In the genomic region with DNA sequence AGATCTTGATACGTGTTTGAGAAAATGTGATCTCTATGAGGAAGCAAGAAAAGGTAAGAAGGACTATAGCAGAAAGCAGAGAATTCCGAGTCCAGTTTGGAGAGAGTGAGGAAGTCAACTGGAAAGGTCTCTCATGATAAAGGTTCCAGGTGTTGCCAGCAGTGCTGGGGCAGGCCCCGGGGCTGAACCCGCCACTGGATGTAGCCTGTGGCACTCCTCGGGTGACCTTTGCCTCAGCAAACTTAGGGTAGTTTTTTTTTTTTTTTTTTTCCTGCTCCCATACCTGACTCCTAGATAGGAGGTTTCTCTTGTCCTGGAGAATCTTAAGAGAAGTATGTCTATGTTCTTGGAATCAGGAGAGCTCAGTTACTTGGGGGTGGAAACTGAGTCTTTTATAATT, we compare ENCODE assay signal across 3 cellular contexts.
TF ChIP-seq lines count a peak whose summit lies in the region.

No MANE protein-coding gene starts in this region.

TF ChIP-seq in WTC11, 78 proteins besides CTCF, POLR2A, EP300 and RAD21 (continued from another document):
- TF ChIP-seq, protein P1, sequence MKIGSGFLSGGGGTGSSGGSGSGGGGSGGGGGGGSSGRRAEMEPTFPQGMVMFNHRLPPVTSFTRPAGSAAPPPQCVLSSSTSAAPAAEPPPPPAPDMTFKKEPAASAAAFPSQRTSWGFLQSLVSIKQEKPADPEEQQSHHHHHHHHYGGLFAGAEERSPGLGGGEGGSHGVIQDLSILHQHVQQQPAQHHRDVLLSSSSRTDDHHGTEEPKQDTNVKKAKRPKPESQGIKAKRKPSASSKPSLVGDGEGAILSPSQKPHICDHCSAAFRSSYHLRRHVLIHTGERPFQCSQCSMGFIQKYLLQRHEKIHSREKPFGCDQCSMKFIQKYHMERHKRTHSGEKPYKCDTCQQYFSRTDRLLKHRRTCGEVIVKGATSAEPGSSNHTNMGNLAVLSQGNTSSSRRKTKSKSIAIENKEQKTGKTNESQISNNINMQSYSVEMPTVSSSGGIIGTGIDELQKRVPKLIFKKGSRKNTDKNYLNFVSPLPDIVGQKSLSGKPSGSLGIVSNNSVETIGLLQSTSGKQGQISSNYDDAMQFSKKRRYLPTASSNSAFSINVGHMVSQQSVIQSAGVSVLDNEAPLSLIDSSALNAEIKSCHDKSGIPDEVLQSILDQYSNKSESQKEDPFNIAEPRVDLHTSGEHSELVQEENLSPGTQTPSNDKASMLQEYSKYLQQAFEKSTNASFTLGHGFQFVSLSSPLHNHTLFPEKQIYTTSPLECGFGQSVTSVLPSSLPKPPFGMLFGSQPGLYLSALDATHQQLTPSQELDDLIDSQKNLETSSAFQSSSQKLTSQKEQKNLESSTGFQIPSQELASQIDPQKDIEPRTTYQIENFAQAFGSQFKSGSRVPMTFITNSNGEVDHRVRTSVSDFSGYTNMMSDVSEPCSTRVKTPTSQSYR (CRISPR knock-in tag; IDR thresholded peaks at IDR 0.05) = no peak
- TF ChIP-seq NFATC4 (CRISPR knock-in tag; IDR thresholded peaks at IDR 0.05) (no peak), JUN (CRISPR knock-in tag; IDR thresholded peaks at IDR 0.05) (no peak), NR1H2 (CRISPR knock-in tag; IDR thresholded peaks at IDR 0.05) (no peak), ZBTB21 (CRISPR knock-in tag; IDR thresholded peaks at IDR 0.05; ENCODE audit: borderline replicate concordance) (no peak), ATF1 (CRISPR knock-in tag; IDR thresholded peaks at IDR 0.05) (no peak), NR3C1 (CRISPR knock-in tag; conservative IDR thresholded peaks at IDR 0.05; ENCODE audit: low read depth) (no peak), SMAD3 (CRISPR knock-in tag; IDR thresholded peaks at IDR 0.05; ENCODE audit: borderline replicate concordance) (no peak), FOXK1 (CRISPR knock-in tag; IDR thresholded peaks at IDR 0.05) (no peak)

TF ChIP-seq in HepG2, 621 proteins besides CTCF, POLR2A, EP300 and RAD21 (continues in another document):
- TF ChIP-seq, protein P2, sequence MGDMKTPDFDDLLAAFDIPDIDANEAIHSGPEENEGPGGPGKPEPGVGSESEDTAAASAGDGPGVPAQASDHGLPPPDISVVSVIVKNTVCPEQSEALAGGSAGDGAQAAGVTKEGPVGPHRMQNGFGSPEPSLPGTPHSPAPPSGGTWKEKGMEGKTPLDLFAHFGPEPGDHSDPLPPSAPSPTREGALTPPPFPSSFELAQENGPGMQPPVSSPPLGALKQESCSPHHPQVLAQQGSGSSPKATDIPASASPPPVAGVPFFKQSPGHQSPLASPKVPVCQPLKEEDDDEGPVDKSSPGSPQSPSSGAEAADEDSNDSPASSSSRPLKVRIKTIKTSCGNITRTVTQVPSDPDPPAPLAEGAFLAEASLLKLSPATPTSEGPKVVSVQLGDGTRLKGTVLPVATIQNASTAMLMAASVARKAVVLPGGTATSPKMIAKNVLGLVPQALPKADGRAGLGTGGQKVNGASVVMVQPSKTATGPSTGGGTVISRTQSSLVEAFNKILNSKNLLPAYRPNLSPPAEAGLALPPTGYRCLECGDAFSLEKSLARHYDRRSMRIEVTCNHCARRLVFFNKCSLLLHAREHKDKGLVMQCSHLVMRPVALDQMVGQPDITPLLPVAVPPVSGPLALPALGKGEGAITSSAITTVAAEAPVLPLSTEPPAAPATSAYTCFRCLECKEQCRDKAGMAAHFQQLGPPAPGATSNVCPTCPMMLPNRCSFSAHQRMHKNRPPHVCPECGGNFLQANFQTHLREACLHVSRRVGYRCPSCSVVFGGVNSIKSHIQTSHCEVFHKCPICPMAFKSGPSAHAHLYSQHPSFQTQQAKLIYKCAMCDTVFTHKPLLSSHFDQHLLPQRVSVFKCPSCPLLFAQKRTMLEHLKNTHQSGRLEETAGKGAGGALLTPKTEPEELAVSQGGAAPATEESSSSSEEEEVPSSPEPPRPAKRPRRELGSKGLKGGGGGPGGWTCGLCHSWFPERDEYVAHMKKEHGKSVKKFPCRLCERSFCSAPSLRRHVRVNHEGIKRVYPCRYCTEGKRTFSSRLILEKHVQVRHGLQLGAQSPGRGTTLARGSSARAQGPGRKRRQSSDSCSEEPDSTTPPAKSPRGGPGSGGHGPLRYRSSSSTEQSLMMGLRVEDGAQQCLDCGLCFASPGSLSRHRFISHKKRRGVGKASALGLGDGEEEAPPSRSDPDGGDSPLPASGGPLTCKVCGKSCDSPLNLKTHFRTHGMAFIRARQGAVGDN (CRISPR knock-in tag; IDR thresholded peaks at IDR 0.05) = peak; percentile 28; the same call in 1 of the 2 replicates
- TF ChIP-seq NR2F6 (IDR thresholded peaks at IDR 0.05) (no peak), NR2F6 (CRISPR knock-in tag; IDR thresholded peaks at IDR 0.05) (peak; percentile 30; the same call in 1 of the 2 replicates), NFE2L2 (IDR thresholded peaks at IDR 0.05; ENCODE audit: low read length) (no peak), ZEB1 (IDR thresholded peaks at IDR 0.05; ENCODE audit: insufficient replicate concordance, low read depth) (no peak)
- TF ChIP-seq, protein P3, sequence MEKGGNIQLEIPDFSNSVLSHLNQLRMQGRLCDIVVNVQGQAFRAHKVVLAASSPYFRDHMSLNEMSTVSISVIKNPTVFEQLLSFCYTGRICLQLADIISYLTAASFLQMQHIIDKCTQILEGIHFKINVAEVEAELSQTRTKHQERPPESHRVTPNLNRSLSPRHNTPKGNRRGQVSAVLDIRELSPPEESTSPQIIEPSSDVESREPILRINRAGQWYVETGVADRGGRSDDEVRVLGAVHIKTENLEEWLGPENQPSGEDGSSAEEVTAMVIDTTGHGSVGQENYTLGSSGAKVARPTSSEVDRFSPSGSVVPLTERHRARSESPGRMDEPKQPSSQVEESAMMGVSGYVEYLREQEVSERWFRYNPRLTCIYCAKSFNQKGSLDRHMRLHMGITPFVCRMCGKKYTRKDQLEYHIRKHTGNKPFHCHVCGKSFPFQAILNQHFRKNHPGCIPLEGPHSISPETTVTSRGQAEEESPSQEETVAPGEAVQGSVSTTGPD (CRISPR knock-in tag; IDR thresholded peaks at IDR 0.05) = peak; percentile 50; the same call in 1 of the 2 replicates
- TF ChIP-seq, protein P4, sequence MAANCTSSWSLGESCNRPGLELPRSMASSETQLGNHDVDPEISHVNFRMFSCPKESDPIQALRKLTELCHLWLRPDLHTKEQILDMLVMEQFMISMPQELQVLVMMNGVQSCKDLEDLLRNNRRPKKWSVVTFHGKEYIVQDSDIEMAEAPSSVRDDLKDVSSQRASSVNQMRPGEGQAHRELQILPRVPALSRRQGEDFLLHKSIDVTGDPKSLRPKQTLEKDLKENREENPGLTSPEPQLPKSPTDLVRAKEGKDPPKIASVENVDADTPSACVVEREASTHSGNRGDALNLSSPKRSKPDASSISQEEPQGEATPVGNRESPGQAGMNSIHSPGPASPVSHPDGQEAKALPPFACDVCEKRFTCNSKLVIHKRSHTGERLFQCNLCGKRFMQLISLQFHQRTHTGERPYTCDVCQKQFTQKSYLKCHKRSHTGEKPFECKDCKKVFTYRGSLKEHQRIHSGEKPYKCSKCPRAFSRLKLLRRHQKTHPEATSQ (CRISPR knock-in tag; IDR thresholded peaks at IDR 0.05; ENCODE audit: borderline replicate concordance) = no peak

TF ChIP-seq in SK-N-SH, 30 proteins besides CTCF, POLR2A, EP300 and RAD21 (continued from another document):
- TF ChIP-seq JUND (IDR thresholded peaks at IDR 0.05) = no peak
- TF ChIP-seq, protein P5, sequence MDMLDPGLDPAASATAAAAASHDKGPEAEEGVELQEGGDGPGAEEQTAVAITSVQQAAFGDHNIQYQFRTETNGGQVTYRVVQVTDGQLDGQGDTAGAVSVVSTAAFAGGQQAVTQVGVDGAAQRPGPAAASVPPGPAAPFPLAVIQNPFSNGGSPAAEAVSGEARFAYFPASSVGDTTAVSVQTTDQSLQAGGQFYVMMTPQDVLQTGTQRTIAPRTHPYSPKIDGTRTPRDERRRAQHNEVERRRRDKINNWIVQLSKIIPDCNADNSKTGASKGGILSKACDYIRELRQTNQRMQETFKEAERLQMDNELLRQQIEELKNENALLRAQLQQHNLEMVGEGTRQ (IDR thresholded peaks at IDR 0.05; ENCODE audit: borderline replicate concordance, low read depth, low read length) = no peak
- no peak for TF ChIP-seq GATA2 (CRISPR knock-in tag; IDR thresholded peaks at IDR 0.05)
- no peak for TF ChIP-seq CHD2 (IDR thresholded peaks at IDR 0.05; ENCODE audit: low read length, partially characterized antibody)
- TF ChIP-seq YY1 (IDR thresholded peaks at IDR 0.05; ENCODE audit: low read depth) = no peak
